Comparison of ENCODE assay signal across 23 cellular contexts in genomic region chr4:137343221-137343620, GRCh38.
"Had no signal": no experiment of that assay in that cellular context is flagged by ENCODE, and none has a peak within 500 bp of the region (broad histone marks: within the 10 kb centered on the region; RNA-seq: fewer than 3 reads in every experiment).

No MANE protein-coding gene starts in this region.

- H3K27me3 Mint-ChIP-seq: dendritic cell treated with granulocyte-macrophage colony-stimulating factor and Interleukin-4, amounts not matched to agents 40 ng/mL and 50 ng/mL, for 4 days; progenitor cell of endocrine pancreas; T-cell had no signal

- H3K36me3 Mint-ChIP-seq: activated naive CD4-positive, alpha-beta T cell treated with anti-CD3 and anti-CD28 coated beads, Interleukin-2, amount 50 U/mL, for 72 hours; mesothelial cell of epicardium; natural killer cell; T-cell had no signal

- H3K4me3 Mint-ChIP-seq: activated CD8-positive, alpha-beta T cell treated with anti-CD3 and anti-CD28 coated beads, Interleukin-2, amount 10 ng/mL, durations not matched to agents 7 days and 5 days; activated T-helper 1 cell treated with anti-CD3 and anti-CD28 coated beads, Interleukin-12 subunit alpha, Interleukin-12 subunit beta, Interleukin-2, Interleukin-4 antibody, amounts not matched to agents 30 ng/mL and 10 ng/mL and 1 ng/mL, durations not matched to agents 14 hours and 24 hours and 36 hours; dendritic cell treated with granulocyte-macrophage colony-stimulating factor and Interleukin-4, amounts not matched to agents 40 ng/mL and 50 ng/mL, for 4 days; immature natural killer cell; mesothelial cell of epicardium; natural killer cell; T-cell had no signal

- H3K4me1 ChIP-seq: adrenal gland, left lung, right atrium auricular region, upper lobe of right lung had no signal

- H3K27me3 ChIP-seq: adrenal gland, left lung, right atrium auricular region, upper lobe of right lung had no signal

- H3K36me3 ChIP-seq: adrenal gland, left lung, right atrium auricular region, upper lobe of right lung, WERI-Rb-1 had no signal

- H3K9me3 ChIP-seq: adrenal gland, right atrium auricular region, upper lobe of right lung had no signal

- H3K4me1 Mint-ChIP-seq: immature natural killer cell, natural killer cell, T-cell had no signal

- H3K4me3 ChIP-seq: adrenal gland, left lung, right atrium auricular region, upper lobe of right lung had no signal

- DNase-seq: activated CD4-positive, alpha-beta T cell treated with anti-CD3 and anti-CD28 coated beads, Interleukin-2, amount 50 U/mL, for 1 hour; activated CD4-positive, CD25-positive, alpha-beta regulatory T cell treated with anti-CD3 and anti-CD28 coated beads, Interleukin-2, amount 50 U/mL, for 72 hours; activated CD8-positive, alpha-beta T cell treated with anti-CD3 and anti-CD28 coated beads, Interleukin-2, amount 10 ng/mL, durations not matched to agents 7 days and 5 days; activated gamma-delta T cell treated with Interleukin-2 at 50 U/mL for 16 hours; adrenal gland; effector CD4-positive, alpha-beta T cell; foreskin melanocyte; immature natural killer cell; kidney glomerular epithelial cell; left lung; natural killer cell; stimulated activated CD4-positive, alpha-beta T cell treated with anti-CD3 and anti-CD28 coated beads, Interleukin-12 subunit alpha, Interleukin-12 subunit beta, amount 100 ng/mL, for 4 hours; stimulated activated CD4-positive, alpha-beta T cell treated with anti-CD3 and anti-CD28 coated beads, Interleukin-4, amount 100 ng/mL, for 4 hours; stimulated activated naive CD8-positive, alpha-beta T cell treated with anti-CD3 and anti-CD28 coated beads, Interleukin-15, Interleukin-2, amounts not matched to agents 100 U/mL and 50 U/mL, for 24 hours; T-cell; upper lobe of right lung; WERI-Rb-1 had no signal

- H3K9me3 Mint-ChIP-seq: activated naive CD4-positive, alpha-beta T cell treated with anti-CD3 and anti-CD28 coated beads, Interleukin-2, amount 50 U/mL, for 72 hours; activated T-helper 1 cell treated with anti-CD3 and anti-CD28 coated beads, Interleukin-12 subunit alpha, Interleukin-12 subunit beta, Interleukin-2, Interleukin-4 antibody, amounts not matched to agents 30 ng/mL and 10 ng/mL and 1 ng/mL, durations not matched to agents 14 hours and 24 hours and 36 hours; dendritic cell treated with granulocyte-macrophage colony-stimulating factor and Interleukin-4, amounts not matched to agents 40 ng/mL and 50 ng/mL, for 4 days had no signal

- H3K27ac ChIP-seq: adrenal gland, left lung, right atrium auricular region, upper lobe of right lung, WERI-Rb-1 had no signal

- H3K27ac Mint-ChIP-seq: activated CD8-positive, alpha-beta T cell treated with anti-CD3 and anti-CD28 coated beads, Interleukin-2, amount 10 ng/mL, durations not matched to agents 7 days and 5 days; activated naive CD4-positive, alpha-beta T cell treated with anti-CD3 and anti-CD28 coated beads, Interleukin-2, amount 50 U/mL, for 72 hours; activated T-helper 1 cell treated with anti-CD3 and anti-CD28 coated beads, Interleukin-12 subunit alpha, Interleukin-12 subunit beta, Interleukin-2, Interleukin-4 antibody, amounts not matched to agents 30 ng/mL and 10 ng/mL and 1 ng/mL, durations not matched to agents 14 hours and 24 hours and 36 hours; dendritic cell treated with granulocyte-macrophage colony-stimulating factor and Interleukin-4, amounts not matched to agents 40 ng/mL and 50 ng/mL, for 4 days; immature natural killer cell; mesothelial cell of epicardium; natural killer cell; progenitor cell of endocrine pancreas; T-cell had no signal
